Comparison of ENCODE assay signal across 18 cellular contexts in the genomic region with DNA sequence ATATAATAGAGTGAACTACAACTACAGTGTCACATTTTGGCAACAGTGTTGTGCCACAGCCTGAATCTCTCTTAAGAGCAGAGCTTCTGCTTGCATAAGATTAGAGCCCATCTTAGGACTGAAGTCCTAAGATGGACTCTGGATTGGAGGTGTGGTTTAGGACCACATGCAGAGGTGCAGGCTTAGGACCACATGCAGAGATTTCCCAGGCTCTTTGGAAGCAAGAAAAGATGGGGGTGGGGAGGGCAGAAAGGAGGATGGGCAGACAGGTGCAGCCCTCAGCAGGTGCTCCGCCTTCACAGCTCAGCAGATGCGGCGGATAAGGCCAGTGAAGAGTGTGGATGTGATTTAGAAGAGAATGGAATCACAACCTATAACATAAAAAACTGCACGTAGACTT.
DNase-seq lines count a peak whose midpoint lies in the region; ATAC-seq, FAIRE-seq and TF ChIP-seq lines count a peak whose summit lies in the region.
"Had no signal": no experiment of that assay in that cellular context is flagged by ENCODE, and none has a peak within 500 bp of the region (broad histone marks: within the 10 kb centered on the region; RNA-seq: fewer than 3 reads in every experiment).

No MANE protein-coding gene starts in this region.

- H3K4me3 ChIP-seq in H1 (ENCODE audit: extremely low read depth in 1 of 4, insufficient read depth in 2 of 4, low read depth in 3 of 4, low read length in 4 of 4), result peak overlapping the region in 1 of 4 experiments; percentile 25; a peak in 1 of 8 replicates
- H3K4me3 ChIP-seq in smooth muscle cell, result no peak overlapping the region
- no peak overlapping the region for H3K4me3 ChIP-seq in foreskin fibroblast (ENCODE audit: low read depth in 1 of 2, low read length in 2 of 2)
- H3K4me3 ChIP-seq: lung, upper lobe of left lung had no signal

- H3K4me2 ChIP-seq in H1 (ENCODE audit: insufficient read depth in 1 of 2, low read depth in 2 of 2, low read length in 2 of 2) (peak overlapping the region; percentile 49 to 57; a peak in 3 of 4 replicates), smooth muscle cell (no peak overlapping the region)

- no peak overlapping the region for H3K4ac ChIP-seq in H1 (replicated peaks; ENCODE audit: insufficient read length, low read depth, low read length)

- POLR2A ChIA-PET in H1 (lab: Charles Lee; ENCODE audit: partially characterized antibody), result interaction anchor here (1.2 to 3.3 kb wide), 3 partner anchors 9 to 136 kb away, joined by 3 to 15 read pairs (median 6); no protein-coding TSS in a partner anchor

- H2AFZ ChIP-seq in H1 (ENCODE audit: low read length) (no peak overlapping the region), smooth muscle cell (ENCODE audit: low read depth) (no peak overlapping the region)

- TF ChIP-seq CTCF in H1 (IDR thresholded peaks at IDR 0.05; ENCODE audit: control extremely low read depth in 1 of 3, insufficient read depth in 1 of 3, low read depth in 1 of 3, low read length in 3 of 3) (no peak), smooth muscle cell (IDR thresholded peaks at IDR 0.05; ENCODE audit: borderline replicate concordance, insufficient read depth, poor library complexity, severe bottlenecking) (no peak), foreskin fibroblast (IDR thresholded peaks at IDR 0.05; ENCODE audit: low read depth, low read length) (no peak)

- no peak overlapping the region for H4K8ac ChIP-seq in H1 (ENCODE audit: extremely low read depth, insufficient read depth, low read length)

- H3K4me1 ChIP-seq in H1 (replicated peaks in 1 of 4; ENCODE audit: control insufficient read depth in 3 of 4, insufficient read depth in 4 of 4, low read length in 3 of 4) (peaks cover 10 to 20% (median 11%) of the 10 kb centered on the region in 4 experiments), smooth muscle cell (ENCODE audit: low read depth) (peaks cover 19% of the 10 kb centered on the region)
- H3K4me1 ChIP-seq: upper lobe of left lung had no signal

- H4K20me1 ChIP-seq in H1 (replicated peaks in 1 of 2; ENCODE audit: control insufficient read depth in 1 of 2, insufficient read depth in 2 of 2, low read length in 2 of 2) (no peaks in the 10 kb centered on the region), smooth muscle cell (ENCODE audit: low read depth) (no peaks in the 10 kb centered on the region)

- no peak for TF ChIP-seq RAD21 in H1 (IDR thresholded peaks at IDR 0.05 in 1 of 2, conservative IDR thresholded peaks at IDR 0.05 in 1 of 2; ENCODE audit: low read depth in 2 of 2, low read length in 2 of 2)

- H3K36me3 ChIP-seq in H1 (ENCODE audit: control insufficient read depth in 2 of 4, insufficient read depth in 4 of 4, low read length in 3 of 4) (no peaks in the 10 kb centered on the region; a peak in 1 of 8 replicates), smooth muscle cell (ENCODE audit: low read depth) (no peaks in the 10 kb centered on the region)

- no peak overlapping the region for H3K27ac ChIP-seq in H1 (ENCODE audit: low read depth, low read length)
- no peak overlapping the region for H3K27ac ChIP-seq in smooth muscle cell (ENCODE audit: low read depth)
- H3K27ac ChIP-seq: upper lobe of left lung had no signal

- no peak overlapping the region for H4K5ac ChIP-seq in H1 (ENCODE audit: insufficient read length, low read depth, low read length)

- ATAC-seq in HG03521 (IDR thresholded peaks at IDR 0.05; ENCODE audit: unreplicated experiment) (no peak), GM21515 (IDR thresholded peaks at IDR 0.05; ENCODE audit: unreplicated experiment) (no peak)
- ATAC-seq: activated T-helper 17 cell treated with anti-CD3 and anti-CD28 coated beads, Interleukin-2, amount 50 U/mL, for 72 hours; stimulated activated naive CD8-positive, alpha-beta T cell treated with anti-CD3 and anti-CD28 coated beads, Interleukin-15, Interleukin-2, amounts not matched to agents 100 U/mL and 50 U/mL, for 24 hours had no signal

- no peak overlapping the region for H3K14ac ChIP-seq in H1 (ENCODE audit: insufficient read length)

- no peak overlapping the region for H2BK12ac ChIP-seq in H1 (ENCODE audit: low read depth, low read length)

- no peaks in the 10 kb centered on the region for H3K27me3 ChIP-seq in H1 (replicated peaks in 1 of 4; ENCODE audit: control insufficient read depth in 3 of 4, extremely low read depth in 1 of 4, insufficient read depth in 3 of 4, low read length in 3 of 4)
- no peaks in the 10 kb centered on the region for H3K27me3 ChIP-seq in smooth muscle cell (ENCODE audit: low read depth)
- H3K27me3 ChIP-seq: upper lobe of left lung had no signal

- no peak overlapping the region for H2AK5ac ChIP-seq in H1 (ENCODE audit: low read depth, low read length)

- no peak overlapping the region for H3K9ac ChIP-seq in H1 (replicated peaks in 1 of 4; ENCODE audit: extremely low read depth in 1 of 4, low read depth in 3 of 4, low read length in 3 of 4)
- H3K9ac ChIP-seq in smooth muscle cell (ENCODE audit: low read depth), result no peak overlapping the region

- H3K79me1 ChIP-seq in H1 (ENCODE audit: low read depth, low read length), result no peaks in the 10 kb centered on the region

- H3K9me3 ChIP-seq in H1 (ENCODE audit: insufficient read depth in 2 of 2, low read depth in 1 of 2, low read length in 1 of 2) (no peaks in the 10 kb centered on the region), smooth muscle cell (replicated peaks; ENCODE audit: low read depth) (no peaks in the 10 kb centered on the region)
- H3K9me3 ChIP-seq: upper lobe of left lung had no signal

- DNase-seq in NCI-H2196 (lab: John Stamatoyannopoulos, UW; ENCODE audit: unreplicated experiment) (peak; percentile 9), NCI-H2196 treated with DMSO at 0.1 percent for 48 hours (lab: John Stamatoyannopoulos, UW; ENCODE audit: unreplicated experiment) (no peak), NCI-H345 (lab: John Stamatoyannopoulos, UW) (peak; percentile 68), H1 (ENCODE audit: low read depth in 1 of 2, low spot score in 2 of 2) (peak; percentile 29 to 59), smooth muscle cell (lab: John Stamatoyannopoulos, UW; ENCODE audit: unreplicated experiment) (no peak), foreskin fibroblast (no peak)
- DNase-seq: activated B cell treated with CpG ODN at 0.5 μM for 24 hours; activated CD8-positive, alpha-beta memory T cell treated with anti-CD3 and anti-CD28 coated beads for 24 hours; amniotic stem cell; NCI-H1436 treated with DMSO at 0.1 percent for 48 hours; stimulated activated CD4-positive, alpha-beta T cell treated with anti-CD3 and anti-CD28 coated beads, Interleukin-15, amount 100 ng/mL, for 24 hours; stimulated activated naive CD8-positive, alpha-beta T cell treated with anti-CD3 and anti-CD28 coated beads, Interleukin-15, Interleukin-2, amounts not matched to agents 100 U/mL and 50 U/mL, for 24 hours; T-helper 1 cell; upper lobe of left lung had no signal

- no peak overlapping the region for H2BK15ac ChIP-seq in H1 (ENCODE audit: low read length)

- TF ChIP-seq POLR2A in H1 (IDR thresholded peaks at IDR 0.05; ENCODE audit: control extremely low read depth in 1 of 2, low read depth in 2 of 2, low read length in 2 of 2), result no peak

- no peaks in the 10 kb centered on the region for H3F3A ChIP-seq in smooth muscle cell (ENCODE audit: low read depth)

- no peak overlapping the region for H3K23ac ChIP-seq in H1 (ENCODE audit: insufficient read length)

- no peak overlapping the region for H3K56ac ChIP-seq in H1 (replicated peaks; ENCODE audit: insufficient read length, low read depth, low read length)

- no peaks in the 10 kb centered on the region for H3K79me2 ChIP-seq in H1 (ENCODE audit: control insufficient read depth in 1 of 2, insufficient read depth in 2 of 2, low read length in 2 of 2)
- no peaks in the 10 kb centered on the region for H3K79me2 ChIP-seq in smooth muscle cell (ENCODE audit: low read depth)

- CTCF ChIA-PET in H1 (lab: Charles Lee; ENCODE audit: partially characterized antibody), result interaction anchor here (1.0 to 3.2 kb wide), 5 partner anchors 11 to 101 kb away, joined by 3 to 16 read pairs (median 5); no protein-coding TSS in a partner anchor

- no peak; a peak in 1 of 3 replicates for TF ChIP-seq EP300 in H1 (IDR thresholded peaks at IDR 0.05; ENCODE audit: borderline replicate concordance in 1 of 2, low read depth in 2 of 2, low read length in 2 of 2)

- 0 out of 2 replicates have a peak overlapping the region, but pooled peaks have one; percentile 30 for H2BK5ac ChIP-seq in H1 (ENCODE audit: low read depth, low read length)

- no peak overlapping the region for H3K18ac ChIP-seq in H1 (ENCODE audit: extremely low read depth, low read length)

- H2BK120ac ChIP-seq in H1 (replicated peaks; ENCODE audit: low read depth, low read length), result no peak overlapping the region

- H3K23me2 ChIP-seq in H1 (ENCODE audit: low read depth, low read length), result no peaks in the 10 kb centered on the region

- peak; percentile 50 for FAIRE-seq in H1 (lab: Jason Lieb, UNC)

- 30% methylated on average over 4 of the region's 4 CpGs; no CpG with 5 or more reads in 1 of the 2 experiments for WGBS in H1 (ENCODE audit: extremely low coverage in 1 of 2, insufficient coverage in 1 of 2, insufficient read length in 1 of 2, insufficient replicate concordance in 2 of 2, low coverage in 1 of 2, low lambda C conversion rate in 2 of 2, missing lambda C conversion rate in 1 of 2), 2 experiments
- WGBS in smooth muscle cell (ENCODE audit: low lambda C conversion rate), result 86% methylated on average over 4 of the region's 4 CpGs

- 0 out of 2 replicates have a peak overlapping the region, but pooled peaks have one; percentile 21 for H2BK20ac ChIP-seq in H1 (ENCODE audit: low read length)

- H4K91ac ChIP-seq in H1 (replicated peaks; ENCODE audit: insufficient read length, low read length), result no peak overlapping the region

TF ChIP-seq in H1, 55 proteins besides CTCF, POLR2A, EP300 and RAD21 (continues in another document):
- TF ChIP-seq JUND (IDR thresholded peaks at IDR 0.05; ENCODE audit: low read length) (no peak), RNF2 (IDR thresholded peaks at IDR 0.05; ENCODE audit: borderline replicate concordance, low read depth, low read length, missing control alignments, poor library complexity, severe bottlenecking) (no peak)
- TF ChIP-seq, protein P1, sequence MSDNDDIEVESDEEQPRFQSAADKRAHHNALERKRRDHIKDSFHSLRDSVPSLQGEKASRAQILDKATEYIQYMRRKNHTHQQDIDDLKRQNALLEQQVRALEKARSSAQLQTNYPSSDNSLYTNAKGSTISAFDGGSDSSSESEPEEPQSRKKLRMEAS (IDR thresholded peaks at IDR 0.05), result peak; percentile 43; the same call in 1 of the 2 replicates
- TF ChIP-seq, protein P2, sequence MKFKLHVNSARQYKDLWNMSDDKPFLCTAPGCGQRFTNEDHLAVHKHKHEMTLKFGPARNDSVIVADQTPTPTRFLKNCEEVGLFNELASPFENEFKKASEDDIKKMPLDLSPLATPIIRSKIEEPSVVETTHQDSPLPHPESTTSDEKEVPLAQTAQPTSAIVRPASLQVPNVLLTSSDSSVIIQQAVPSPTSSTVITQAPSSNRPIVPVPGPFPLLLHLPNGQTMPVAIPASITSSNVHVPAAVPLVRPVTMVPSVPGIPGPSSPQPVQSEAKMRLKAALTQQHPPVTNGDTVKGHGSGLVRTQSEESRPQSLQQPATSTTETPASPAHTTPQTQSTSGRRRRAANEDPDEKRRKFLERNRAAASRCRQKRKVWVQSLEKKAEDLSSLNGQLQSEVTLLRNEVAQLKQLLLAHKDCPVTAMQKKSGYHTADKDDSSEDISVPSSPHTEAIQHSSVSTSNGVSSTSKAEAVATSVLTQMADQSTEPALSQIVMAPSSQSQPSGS (IDR thresholded peaks at IDR 0.05; ENCODE audit: low read length), result peak; percentile 13; the same call in 1 of the 2 replicates

Comparison
In these comparisons a context has a peak if more than half of its experiments do, and no peak if none do; other contexts are left out.
1. DNase-seq: peak in NCI-H2196 (single experiment), NCI-H345 (single experiment) and H1 (2 of 2); none in NCI-H2196 treated with DMSO at 0.1 percent for 48 hours (single experiment), smooth muscle cell (single experiment) and foreskin fibroblast (0 of 2).